11 cellular contexts compared by ENCODE assay signal in the genomic region with DNA sequence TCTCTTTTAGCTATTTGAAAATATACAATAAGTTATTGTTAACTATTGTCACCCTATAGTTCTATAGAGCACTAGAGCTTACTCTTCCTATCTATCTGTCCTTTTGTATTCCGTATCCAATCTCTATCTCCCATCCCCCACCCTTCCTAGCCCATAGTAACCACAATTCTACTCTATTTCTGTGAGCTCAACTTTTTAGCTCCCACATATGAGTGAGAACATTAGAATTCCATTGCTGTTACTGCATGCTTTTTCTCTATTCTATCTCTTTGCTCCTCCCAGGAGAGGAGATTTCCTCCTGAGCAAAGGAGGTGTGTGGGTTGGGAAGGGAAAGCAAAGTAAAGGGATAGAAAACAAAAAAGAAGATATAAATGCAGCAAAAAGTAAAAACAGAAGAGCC.
DNase-seq lines count a peak whose midpoint lies in the region; ATAC-seq, FAIRE-seq and TF ChIP-seq lines count a peak whose summit lies in the region.
"Had no signal": no experiment of that assay in that cellular context is flagged by ENCODE, and none has a peak within 500 bp of the region (broad histone marks: within the 10 kb centered on the region; RNA-seq: fewer than 3 reads in every experiment).

No MANE protein-coding gene starts in this region.

- no peak for ATAC-seq in GM19035 (IDR thresholded peaks at IDR 0.05; ENCODE audit: unreplicated experiment)

- H3K4me1 ChIP-seq in skeletal muscle satellite cell (ENCODE audit: control insufficient read depth, insufficient read depth, low read length), result peaks cover 26% of the 10 kb centered on the region

- no peaks in the 10 kb centered on the region for H3K9me3 ChIP-seq in skeletal muscle satellite cell (replicated peaks; ENCODE audit: low read length)

- no peaks in the 10 kb centered on the region for H3K27me3 ChIP-seq in skeletal muscle satellite cell (ENCODE audit: control insufficient read depth, insufficient read depth, low read length)

- no peaks in the 10 kb centered on the region for H3K36me3 Mint-ChIP-seq in activated T-helper 2 cell treated with anti-CD3 and anti-CD28 coated beads, Interferon-gamma antibody, Interleukin-2, Interleukin-4, amounts not matched to agents 10 μg/mL and 5 μg/mL and 100 μg/mL, durations not matched to agents 14 hours and 24 hours and 36 hours (ENCODE audit: low read depth)

- peak overlapping the region; percentile 43 for H3K27ac Mint-ChIP-seq in activated T-helper 2 cell treated with anti-CD3 and anti-CD28 coated beads, Interferon-gamma antibody, Interleukin-2, Interleukin-4, amounts not matched to agents 10 μg/mL and 5 μg/mL and 100 μg/mL, durations not matched to agents 14 hours and 24 hours and 36 hours

- H3K4me2 ChIP-seq in skeletal muscle satellite cell (ENCODE audit: low read length), result peak overlapping the region; percentile 41

- no peak overlapping the region for H3K4me3 Mint-ChIP-seq in activated T-helper 2 cell treated with anti-CD3 and anti-CD28 coated beads, Interferon-gamma antibody, Interleukin-2, Interleukin-4, amounts not matched to agents 10 μg/mL and 5 μg/mL and 100 μg/mL, durations not matched to agents 14 hours and 24 hours and 36 hours (ENCODE audit: low read depth)

- peak overlapping the region; percentile 37 for H3K9ac ChIP-seq in skeletal muscle satellite cell (ENCODE audit: low read depth, low read length)

- intact Hi-C loops in activated T-helper 2 cell treated with anti-CD3 and anti-CD28 coated beads, Interferon-gamma antibody, Interleukin-2, Interleukin-4, amounts not matched to agents 10 μg/mL and 5 μg/mL and 100 μg/mL, durations not matched to agents 14 hours and 24 hours and 36 hours (cut with micrococcal nuclease), result loop anchor here (1.0 to 10.0 kb wide), 9 partner anchors 42 to 1805 kb away; partner anchors contain the start of genes AZI2, CMC1, NGLY1 and SLC4A7

- no peak for TF ChIP-seq CTCF in fibroblast of the aortic adventitia (IDR thresholded peaks at IDR 0.05; ENCODE audit: insufficient read depth, low read length)

- H3K36me3 ChIP-seq in skeletal muscle satellite cell (ENCODE audit: insufficient read depth, low read length), result no peaks in the 10 kb centered on the region

- H3K27me3 Mint-ChIP-seq in activated T-helper 2 cell treated with anti-CD3 and anti-CD28 coated beads, Interferon-gamma antibody, Interleukin-2, Interleukin-4, amounts not matched to agents 10 μg/mL and 5 μg/mL and 100 μg/mL, durations not matched to agents 14 hours and 24 hours and 36 hours (ENCODE audit: low read depth), result no peaks in the 10 kb centered on the region

- H3K4me1 Mint-ChIP-seq in activated T-helper 2 cell treated with anti-CD3 and anti-CD28 coated beads, Interferon-gamma antibody, Interleukin-2, Interleukin-4, amounts not matched to agents 10 μg/mL and 5 μg/mL and 100 μg/mL, durations not matched to agents 14 hours and 24 hours and 36 hours (ENCODE audit: low read depth), result peaks cover 29% of the 10 kb centered on the region

- H3K4me3 ChIP-seq in fibroblast of the aortic adventitia (ENCODE audit: low read depth, low read length) (no peak overlapping the region), skeletal muscle satellite cell (ENCODE audit: low read length) (peak overlapping the region; percentile 11)

- FAIRE-seq in GM19239 (lab: Jason Lieb, UNC), result no peak

- DNase-seq in HCEC 1CT (peak; percentile 26), fibroblast of the aortic adventitia (ENCODE audit: low read depth) (peak; percentile 58), LoVo (ENCODE audit: low spot score) (no peak), GM19239 (ENCODE audit: insufficient read length, low spot score) (no peak)
- DNase-seq in activated T-helper 2 cell treated with anti-CD3 and anti-CD28 coated beads, Interferon-gamma antibody, Interleukin-2, Interleukin-4, amounts not matched to agents 10 μg/mL and 5 μg/mL and 100 μg/mL, durations not matched to agents 14 hours and 24 hours and 36 hours (ENCODE audit: low spot score), result no peak
- no peak for DNase-seq in activated naive CD4-positive, alpha-beta T cell (lab: John Stamatoyannopoulos, UW)
- DNase-seq: activated naive CD4-positive, alpha-beta T cell treated with anti-CD3 and anti-CD28 coated beads, Interleukin-2, amount 50 U/mL, for 16 hours; DMS 273 treated with DMSO at 0.1 percent for 48 hours; occipital lobe had no signal

- H3K9me3 Mint-ChIP-seq in activated T-helper 2 cell treated with anti-CD3 and anti-CD28 coated beads, Interferon-gamma antibody, Interleukin-2, Interleukin-4, amounts not matched to agents 10 μg/mL and 5 μg/mL and 100 μg/mL, durations not matched to agents 14 hours and 24 hours and 36 hours, result no peaks in the 10 kb centered on the region

Comparison
In these comparisons a context has a peak if more than half of its experiments do, and no peak if none do; other contexts are left out.
1. DNase-seq: peak in HCEC 1CT (single experiment) and fibroblast of the aortic adventitia (single experiment); none in activated T-helper 2 cell treated with anti-CD3 and anti-CD28 coated beads, Interferon-gamma antibody, Interleukin-2, Interleukin-4, amounts not matched to agents 10 μg/mL and 5 μg/mL and 100 μg/mL, durations not matched to agents 14 hours and 24 hours and 36 hours (single experiment), LoVo (single experiment), GM19239 (single experiment) and activated naive CD4-positive, alpha-beta T cell (0 of 4).